8 cellular contexts compared by ENCODE assay signal in the genomic region with DNA sequence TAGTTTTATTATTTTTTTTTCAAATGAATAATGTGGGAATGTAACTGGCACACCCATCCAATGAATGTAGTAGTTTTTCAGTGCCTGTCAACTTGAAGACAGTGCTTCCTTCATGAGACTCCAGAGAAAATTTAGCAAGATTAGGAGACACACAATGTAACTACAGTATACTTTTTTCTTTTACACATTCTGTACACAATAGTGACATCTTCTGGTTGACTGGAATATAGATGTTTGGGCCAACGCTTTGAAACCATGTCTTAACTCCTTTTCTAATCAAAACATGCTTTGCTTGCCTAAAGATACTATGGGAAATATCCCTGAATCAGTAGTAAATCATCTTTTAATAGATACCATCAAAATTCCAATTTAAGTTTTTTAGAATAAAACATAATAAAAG.
DNase-seq lines count a peak whose midpoint lies in the region; ATAC-seq, FAIRE-seq and TF ChIP-seq lines count a peak whose summit lies in the region.

No MANE protein-coding gene starts in this region.

- ATAC-seq in HG02938 (IDR thresholded peaks at IDR 0.05; ENCODE audit: unreplicated experiment), result peak; percentile 85

- no peaks in the 10 kb centered on the region for H3K9me3 ChIP-seq in mammary epithelial cell (replicated peaks; ENCODE audit: insufficient read depth, low read length)
- no peaks in the 10 kb centered on the region for H3K9me3 ChIP-seq in CD8-positive, alpha-beta memory T cell (ENCODE audit: low read length)

- CTCF ChIA-PET in mammary epithelial cell (lab: Charles Lee; ENCODE audit: low non-redundant PET), result no interaction called here
- CTCF ChIA-PET in CD8-positive, alpha-beta memory T cell (lab: Charles Lee), result no interaction called here

- H3K4me1 ChIP-seq in mammary epithelial cell (ENCODE audit: insufficient read depth, low read length), result no peaks in the 10 kb centered on the region
- no peaks in the 10 kb centered on the region for H3K4me1 ChIP-seq in CD8-positive, alpha-beta memory T cell (ENCODE audit: insufficient read depth, low read length)

- no peaks in the 10 kb centered on the region for H4K20me1 ChIP-seq in mammary epithelial cell (ENCODE audit: insufficient read depth, low read length)

- H3K4me1 Mint-ChIP-seq in CD8-positive, alpha-beta memory T cell, result no peaks in the 10 kb centered on the region

- WGBS in mammary epithelial cell (ENCODE audit: low coverage, missing lambda C conversion rate), result 0% methylated on average over 1 of the region's 1 CpG

- H2AFZ ChIP-seq in mammary epithelial cell (ENCODE audit: low read depth, low read length), result no peak overlapping the region

- H3K27me3 ChIP-seq in mammary epithelial cell (ENCODE audit: insufficient read depth, low read length), result no peaks in the 10 kb centered on the region
- H3K27me3 ChIP-seq in CD8-positive, alpha-beta memory T cell (ENCODE audit: insufficient read depth, low read length, poor library complexity, severe bottlenecking), result no peaks in the 10 kb centered on the region

- no peak overlapping the region for H3K4me3 ChIP-seq in mammary epithelial cell (replicated peaks in 1 of 3; ENCODE audit: insufficient read depth in 1 of 3, low read depth in 2 of 3, low read length in 3 of 3)
- no peak overlapping the region for H3K4me3 ChIP-seq in CD8-positive, alpha-beta memory T cell (ENCODE audit: low read length)

- no peaks in the 10 kb centered on the region for H3K36me3 ChIP-seq in mammary epithelial cell (ENCODE audit: insufficient read depth, low read length)
- no peaks in the 10 kb centered on the region for H3K36me3 ChIP-seq in CD8-positive, alpha-beta memory T cell (ENCODE audit: insufficient read depth, low read length)

- BruUV-seq in mammary epithelial cell (replicated peaks; lab: Mats Ljungman, UMichigan), result no TSS peak

- intact Hi-C loops in mammary epithelial cell (cut with micrococcal nuclease), result loop anchor here (1.0 to 2.0 kb wide), 6 partner anchors 204 to 965 kb away; no protein-coding TSS in a partner anchor
- intact Hi-C loops in posterior cingulate gyrus (cut with DNase I), result loop anchor here (10.0 kb wide), 1 partner anchor 1652 kb away; no protein-coding TSS in a partner anchor

- H3K4me3 Mint-ChIP-seq in CD8-positive, alpha-beta memory T cell, result no peak overlapping the region

- H3K27ac ChIP-seq in mammary epithelial cell (ENCODE audit: insufficient read depth, low read depth, low read length), result no peak overlapping the region
- no peak overlapping the region for H3K27ac ChIP-seq in CD8-positive, alpha-beta memory T cell (ENCODE audit: low read depth, low read length)

- no peaks in the 10 kb centered on the region for H3K79me2 ChIP-seq in mammary epithelial cell (ENCODE audit: insufficient read depth, low read length)

- H3K9me3 Mint-ChIP-seq in CD8-positive, alpha-beta memory T cell, result peaks cover 2 to 15% (median 7%) of the 10 kb centered on the region in 5 donors

- H3K4me2 ChIP-seq in mammary epithelial cell (ENCODE audit: insufficient read depth, low read depth, low read length), result no peak overlapping the region

- FAIRE-seq in GM12892 (lab: Jason Lieb, UNC), result no peak

- dilution Hi-C loops in mammary epithelial cell (cut with HindIII; ENCODE audit: low sequenced_read_pairs), result no loop called here

- no peak overlapping the region for H3K27ac Mint-ChIP-seq in CD8-positive, alpha-beta memory T cell

- H3K36me3 Mint-ChIP-seq in CD8-positive, alpha-beta memory T cell, result peaks cover 0 to 3% (median 0%) of the 10 kb centered on the region in 3 donors

- TF ChIP-seq CTCF in GM12872 (IDR thresholded peaks at IDR 0.05; ENCODE audit: insufficient read depth, low read depth, low read length), result peak; percentile 42; the same call in 1 of the 3 replicates
- peak; percentile 41 to 63 for TF ChIP-seq CTCF in mammary epithelial cell (conservative IDR thresholded peaks at IDR 0.05 in 1 of 2, IDR thresholded peaks at IDR 0.05 in 1 of 2; ENCODE audit: extremely low read depth in 1 of 2, insufficient read depth in 1 of 2, low read depth in 1 of 2, low read length in 2 of 2)

- in situ Hi-C loops in mammary epithelial cell (cut with MboI; ENCODE audit: low sequenced_read_pairs in 2 of 2), result no loop called here

- DNase-seq in NCI-H2227 treated with DMSO at 0.1 percent for 48 hours (lab: John Stamatoyannopoulos, UW) (peak; percentile 72), mammary epithelial cell (peak; percentile 43), lung microvascular endothelial cell (ENCODE audit: low read depth in 2 of 2) (peak; percentile 24 to 38), posterior cingulate gyrus (no peak), GM12892 (ENCODE audit: insufficient read length) (no peak)
- DNase-seq in CD8-positive, alpha-beta memory T cell, result no peak

- no peaks in the 10 kb centered on the region for H3K27me3 Mint-ChIP-seq in CD8-positive, alpha-beta memory T cell

- H3K9ac ChIP-seq in mammary epithelial cell (ENCODE audit: insufficient read depth, low read length), result no peak overlapping the region

- no peak for TF ChIP-seq POLR2A in GM12892 (IDR thresholded peaks at IDR 0.05; ENCODE audit: low read depth, low read length)

- POLR2A ChIA-PET in CD8-positive, alpha-beta memory T cell (lab: Charles Lee), result no interaction called here

Comparison
In these comparisons a context has a peak if more than half of its experiments do, and no peak if none do; other contexts are left out.
1. DNase-seq: peak in NCI-H2227 treated with DMSO at 0.1 percent for 48 hours (single experiment), mammary epithelial cell (single experiment) and lung microvascular endothelial cell (2 of 2); none in posterior cingulate gyrus (0 of 10), CD8-positive, alpha-beta memory T cell (0 of 5) and GM12892 (single experiment).